ENCODE assay signal across 8 cellular contexts in the genomic region with DNA sequence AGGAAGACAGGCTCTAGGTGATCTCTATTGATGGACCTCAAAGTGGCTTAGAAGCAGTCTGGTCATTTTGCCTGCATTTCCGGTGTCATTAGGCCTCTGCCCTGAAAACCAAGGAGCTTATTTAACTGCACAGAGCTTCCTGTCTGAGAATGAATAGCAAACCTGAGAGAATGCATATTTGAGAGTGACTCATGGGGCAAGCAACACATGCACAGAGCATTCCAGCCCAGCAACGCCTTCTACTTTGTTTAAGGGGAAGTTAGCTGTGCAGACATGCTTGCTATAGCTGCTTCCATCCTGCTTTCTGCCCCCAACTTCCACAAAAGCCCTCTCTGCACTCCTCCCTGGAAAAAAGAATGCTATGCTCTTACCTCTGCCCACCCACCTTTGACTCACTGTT.
DNase-seq lines count a peak whose midpoint lies in the region; ATAC-seq and TF ChIP-seq lines count a peak whose summit lies in the region.

No MANE protein-coding gene starts in this region.

- no peaks in the 10 kb centered on the region for H3K4me1 Mint-ChIP-seq in natural killer cell treated with Interleukin-12 subunit alpha and Interleukin-12 subunit beta and Interleukin-15 and Interleukin-18, amount 100 ng/mL, for 72 hours (ENCODE audit: low read depth in 2 of 2)

- H3K27ac ChIP-seq in HUES6 (ENCODE audit: low read depth, low read length), result peak overlapping the region; percentile 13; the same call in 1 of the 2 replicates

- POLR2A ChIA-PET in HEK293T (lab: Yijun Ruan, JAX), result no interaction called here

- no peak for TF ChIP-seq CTCF in fibroblast of pulmonary artery (IDR thresholded peaks at IDR 0.05; ENCODE audit: low read length, missing control alignments)

- H3K4me3 ChIP-seq in HUES6 (ENCODE audit: low read depth, low read length) (no peak overlapping the region), fibroblast of pulmonary artery (replicated peaks; ENCODE audit: low read depth, low read length) (no peak overlapping the region)

- H3K4me1 ChIP-seq in HUES6 (ENCODE audit: control insufficient read depth, insufficient read depth, low read length), result peaks cover 17% of the 10 kb centered on the region

- no peaks in the 10 kb centered on the region for H3K27me3 ChIP-seq in HUES6 (ENCODE audit: control insufficient read depth, insufficient read depth, low read length)

- H3K36me3 ChIP-seq in HUES6 (ENCODE audit: control insufficient read depth, insufficient read depth, low read length), result no peaks in the 10 kb centered on the region

- CTCF ChIA-PET in HEK293T (lab: Yijun Ruan, JAX), result no interaction called here

- H3K9ac ChIP-seq in HUES6 (ENCODE audit: low read length), result no peak overlapping the region

- H3K4me3 Mint-ChIP-seq in natural killer cell treated with Interleukin-12 subunit alpha and Interleukin-12 subunit beta and Interleukin-15 and Interleukin-18, amount 100 ng/mL, for 72 hours, result no peak overlapping the region

- ATAC-seq in GM21528 (IDR thresholded peaks at IDR 0.05; ENCODE audit: low FRiP score, unreplicated experiment), result peak; percentile 56
- ATAC-seq in natural killer cell treated with Interleukin-12 subunit alpha and Interleukin-12 subunit beta and Interleukin-15 and Interleukin-18, amount 100 ng/mL, for 72 hours, result no peak

- peaks cover 10% of the 10 kb centered on the region for H3K9me3 Mint-ChIP-seq in natural killer cell treated with Interleukin-12 subunit alpha and Interleukin-12 subunit beta and Interleukin-15 and Interleukin-18, amount 100 ng/mL, for 72 hours

- no peaks in the 10 kb centered on the region for H3K27me3 Mint-ChIP-seq in natural killer cell treated with Interleukin-12 subunit alpha and Interleukin-12 subunit beta and Interleukin-15 and Interleukin-18, amount 100 ng/mL, for 72 hours

- H3K36me3 Mint-ChIP-seq in natural killer cell treated with Interleukin-12 subunit alpha and Interleukin-12 subunit beta and Interleukin-15 and Interleukin-18, amount 100 ng/mL, for 72 hours, result no peaks in the 10 kb centered on the region

- peak; percentile 74 for DNase-seq in AG08395 (ENCODE audit: low spot score)
- DNase-seq in fibroblast of pulmonary artery (ENCODE audit: low read depth), result peak; percentile 59
- no peak for DNase-seq in NCI-H345 treated with DMSO at 0.1 percent for 48 hours (lab: John Stamatoyannopoulos, UW; ENCODE audit: unreplicated experiment)
- no peak for DNase-seq in DMS 273 (lab: John Stamatoyannopoulos, UW; ENCODE audit: unreplicated experiment)
- no peak for DNase-seq in HEK293T (ENCODE audit: extremely low spot score)
- no peak for DNase-seq in natural killer cell treated with Interleukin-12 subunit alpha and Interleukin-12 subunit beta and Interleukin-15 and Interleukin-18, amount 100 ng/mL, for 72 hours (ENCODE audit: low spot score)

- H3K27ac Mint-ChIP-seq in natural killer cell treated with Interleukin-12 subunit alpha and Interleukin-12 subunit beta and Interleukin-15 and Interleukin-18, amount 100 ng/mL, for 72 hours, result no peak overlapping the region

- H3K9me3 ChIP-seq in HUES6 (ENCODE audit: control insufficient read depth, insufficient read depth, low read depth, low read length), result no peaks in the 10 kb centered on the region

TF ChIP-seq in HEK293T, 16 proteins besides CTCF, POLR2A, EP300 and RAD21:
- TF ChIP-seq SUZ12 (IDR thresholded peaks at IDR 0.05), result no peak
- TF ChIP-seq CTBP1 (IDR thresholded peaks at IDR 0.05; ENCODE audit: borderline replicate concordance), result no peak
- no peak for TF ChIP-seq ELF4 (IDR thresholded peaks at IDR 0.05)
- no peak for TF ChIP-seq BHLHE40 (IDR thresholded peaks at IDR 0.05; ENCODE audit: borderline replicate concordance)
- no peak for TF ChIP-seq ZNF384 (IDR thresholded peaks at IDR 0.05)
- no peak for TF ChIP-seq HDGF (IDR thresholded peaks at IDR 0.05; ENCODE audit: borderline replicate concordance)
- TF ChIP-seq ARNT (IDR thresholded peaks at IDR 0.05), result no peak
- no peak for TF ChIP-seq FOXK2 (IDR thresholded peaks at IDR 0.05)
- TF ChIP-seq TARDBP (IDR thresholded peaks at IDR 0.05), result no peak
- no peak for TF ChIP-seq SP1 (IDR thresholded peaks at IDR 0.05)
- no peak for TF ChIP-seq LEF1 (IDR thresholded peaks at IDR 0.05; ENCODE audit: borderline replicate concordance)
- no peak for TF ChIP-seq FOXA1 (IDR thresholded peaks at IDR 0.05)
- no peak for TF ChIP-seq FOXM1 (IDR thresholded peaks at IDR 0.05; ENCODE audit: borderline replicate concordance)
- TF ChIP-seq, protein P1, sequence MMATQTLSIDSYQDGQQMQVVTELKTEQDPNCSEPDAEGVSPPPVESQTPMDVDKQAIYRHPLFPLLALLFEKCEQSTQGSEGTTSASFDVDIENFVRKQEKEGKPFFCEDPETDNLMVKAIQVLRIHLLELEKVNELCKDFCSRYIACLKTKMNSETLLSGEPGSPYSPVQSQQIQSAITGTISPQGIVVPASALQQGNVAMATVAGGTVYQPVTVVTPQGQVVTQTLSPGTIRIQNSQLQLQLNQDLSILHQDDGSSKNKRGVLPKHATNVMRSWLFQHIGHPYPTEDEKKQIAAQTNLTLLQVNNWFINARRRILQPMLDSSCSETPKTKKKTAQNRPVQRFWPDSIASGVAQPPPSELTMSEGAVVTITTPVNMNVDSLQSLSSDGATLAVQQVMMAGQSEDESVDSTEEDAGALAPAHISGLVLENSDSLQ (IDR thresholded peaks at IDR 0.05), result no peak
- no peak for TF ChIP-seq NFRKB (IDR thresholded peaks at IDR 0.05)
- TF ChIP-seq L3MBTL2 (conservative IDR thresholded peaks at IDR 0.05), result no peak

Comparison
In these comparisons a context has a peak if more than half of its experiments do, and no peak if none do; other contexts are left out.
1. DNase-seq: peak in AG08395 (single experiment) and fibroblast of pulmonary artery (single experiment); none in NCI-H345 treated with DMSO at 0.1 percent for 48 hours (single experiment), DMS 273 (single experiment), HEK293T (single experiment) and natural killer cell treated with Interleukin-12 subunit alpha and Interleukin-12 subunit beta and Interleukin-15 and Interleukin-18, amount 100 ng/mL, for 72 hours (single experiment).